ENCODE assay signal across 12 cellular contexts in genomic region chr9:16458696-16459420, GRCh38.
A peak's percentile ranks its signal among the peaks of the same experiment; 100 is the strongest.
DNase-seq lines count a peak whose midpoint lies in the region; ATAC-seq and TF ChIP-seq lines count a peak whose summit lies in the region.
"Had no signal": no experiment of that assay in that cellular context is flagged by ENCODE, and none has a peak within 500 bp of the region (broad histone marks: within the 10 kb centered on the region; RNA-seq: fewer than 3 reads in every experiment).

No MANE protein-coding gene starts in this region.

- no peak for ATAC-seq in HG03520 (IDR thresholded peaks at IDR 0.05; ENCODE audit: unreplicated experiment)
- ATAC-seq: T-cell had no signal

- H3K36me3 Mint-ChIP-seq in endodermal cell (ENCODE audit: low read depth) = no peaks in the 10 kb centered on the region
- H3K36me3 Mint-ChIP-seq: memory B cell, T-cell had no signal

- 79 to 82% methylated on average over 4 to 6 of the region's 6 CpGs for WGBS in endodermal cell (ENCODE audit: insufficient coverage in 1 of 2, insufficient read length in 1 of 2), 2 experiments
- 76% methylated on average over 6 of the region's 6 CpGs for WGBS in smooth muscle cell (ENCODE audit: low lambda C conversion rate)

- H3K4me1 ChIP-seq in endodermal cell (ENCODE audit: control insufficient read depth, insufficient read depth, low read length) (no peaks in the 10 kb centered on the region), smooth muscle cell (ENCODE audit: low read depth) (peaks cover 27% of the 10 kb centered on the region), uterus (peaks cover 0 to 7% of the 10 kb centered on the region in 2 donors)

- DNase-seq in DMS79 treated with DMSO at 0.1 percent for 48 hours (lab: John Stamatoyannopoulos, UW) (peak; percentile 2), DMS79 (lab: John Stamatoyannopoulos, UW) (no peak), HT1080 (ENCODE audit: low read depth) (peak; percentile 62), endodermal cell (no peak), smooth muscle cell (lab: John Stamatoyannopoulos, UW; ENCODE audit: unreplicated experiment) (no peak), uterus (no peak), kidney glomerular epithelial cell (lab: John Stamatoyannopoulos, UW) (no peak)
- DNase-seq: activated T-cell treated with anti-CD3 and anti-CD28 coated beads, Interleukin-2, amount 50 U/mL, for 24 hours; T-cell had no signal

- intact Hi-C loops in uterus (cut with DNase I; ENCODE audit: low total_unique reads) = no loop called here

- TF ChIP-seq POLR2A in uterus (IDR thresholded peaks at IDR 0.05) = no peak

- H3K27ac ChIP-seq in endodermal cell (ENCODE audit: low read depth, low read length) (peak overlapping the region; percentile 76), smooth muscle cell (ENCODE audit: low read depth) (peak overlapping the region; percentile 78), uterus (peak overlapping the region in 1 of 2 donors; percentile 59)
- H3K27ac ChIP-seq: 22Rv1 had no signal

- TF ChIP-seq CTCF in endodermal cell (conservative IDR thresholded peaks at IDR 0.05) (no peak), smooth muscle cell (IDR thresholded peaks at IDR 0.05; ENCODE audit: borderline replicate concordance, insufficient read depth, poor library complexity, severe bottlenecking) (no peak), uterus (IDR thresholded peaks at IDR 0.05) (no peak)

- no peak overlapping the region for H3K4me3 ChIP-seq in endodermal cell (ENCODE audit: low read length)
- H3K4me3 ChIP-seq in smooth muscle cell = no peak overlapping the region
- no peak overlapping the region for H3K4me3 ChIP-seq in uterus

- no peaks in the 10 kb centered on the region for H3K9me3 ChIP-seq in endodermal cell (ENCODE audit: control insufficient read depth, low read length)
- H3K9me3 ChIP-seq in smooth muscle cell (replicated peaks; ENCODE audit: low read depth) = no peaks in the 10 kb centered on the region
- no peaks in the 10 kb centered on the region for H3K9me3 ChIP-seq in uterus

- no peaks in the 10 kb centered on the region for H4K20me1 ChIP-seq in smooth muscle cell (ENCODE audit: low read depth)

- H3K27me3 ChIP-seq in endodermal cell (ENCODE audit: control insufficient read depth, insufficient read depth, low read length, poor library complexity, severe bottlenecking) = no peaks in the 10 kb centered on the region
- H3K27me3 ChIP-seq in smooth muscle cell (ENCODE audit: low read depth) = no peaks in the 10 kb centered on the region
- no peaks in the 10 kb centered on the region for H3K27me3 ChIP-seq in uterus

- H3K79me2 ChIP-seq in smooth muscle cell (ENCODE audit: low read depth) = peaks cover 4% of the 10 kb centered on the region

- H3K9ac ChIP-seq in endodermal cell (ENCODE audit: extremely low read depth, low read length, poor library complexity, severe bottlenecking) (no peak overlapping the region), smooth muscle cell (ENCODE audit: low read depth) (peak overlapping the region; percentile 35)

- peaks cover 19% of the 10 kb centered on the region for H3K4me1 Mint-ChIP-seq in endodermal cell
- H3K4me1 Mint-ChIP-seq: memory B cell, T-cell had no signal

- H3K36me3 ChIP-seq in endodermal cell (ENCODE audit: control insufficient read depth, insufficient read depth, low read length) (no peaks in the 10 kb centered on the region), smooth muscle cell (ENCODE audit: low read depth) (no peaks in the 10 kb centered on the region), uterus (no peaks in the 10 kb centered on the region)

- no peak overlapping the region for H3K4me3 Mint-ChIP-seq in endodermal cell
- H3K4me3 Mint-ChIP-seq: activated T-cell treated with anti-CD3 and anti-CD28 coated beads, Interleukin-2, amount 50 U/mL, for 24 hours; memory B cell; T-cell had no signal

- H2AFZ ChIP-seq in smooth muscle cell (ENCODE audit: low read depth) = no peak overlapping the region

- H3K9me3 Mint-ChIP-seq in endodermal cell = no peaks in the 10 kb centered on the region
- H3K9me3 Mint-ChIP-seq: activated T-cell treated with anti-CD3 and anti-CD28 coated beads, Interleukin-2, amount 50 U/mL, for 24 hours had no signal

- peak overlapping the region; percentile 87 for H3K27ac Mint-ChIP-seq in endodermal cell
- H3K27ac Mint-ChIP-seq: activated T-cell treated with anti-CD3 and anti-CD28 coated beads, Interleukin-2, amount 50 U/mL, for 24 hours; memory B cell; T-cell had no signal

- no peak overlapping the region for H3K4me2 ChIP-seq in smooth muscle cell

- H3K27me3 Mint-ChIP-seq in endodermal cell (ENCODE audit: insufficient read depth) = no peaks in the 10 kb centered on the region
- H3K27me3 Mint-ChIP-seq: activated T-cell treated with anti-CD3 and anti-CD28 coated beads, Interleukin-2, amount 50 U/mL, for 24 hours; memory B cell; T-cell had no signal

- H3F3A ChIP-seq in smooth muscle cell (ENCODE audit: low read depth) = peaks cover 4% of the 10 kb centered on the region

Comparison
In these comparisons a context has a peak if more than half of its experiments do, and no peak if none do; other contexts are left out.
1. DNase-seq: peak in DMS79 treated with DMSO at 0.1 percent for 48 hours (single experiment) and HT1080 (single experiment); none in DMS79 (single experiment), endodermal cell (single experiment), smooth muscle cell (single experiment), uterus (0 of 2) and kidney glomerular epithelial cell (single experiment).